8 cellular contexts compared by ENCODE assay signal in the genomic region with DNA sequence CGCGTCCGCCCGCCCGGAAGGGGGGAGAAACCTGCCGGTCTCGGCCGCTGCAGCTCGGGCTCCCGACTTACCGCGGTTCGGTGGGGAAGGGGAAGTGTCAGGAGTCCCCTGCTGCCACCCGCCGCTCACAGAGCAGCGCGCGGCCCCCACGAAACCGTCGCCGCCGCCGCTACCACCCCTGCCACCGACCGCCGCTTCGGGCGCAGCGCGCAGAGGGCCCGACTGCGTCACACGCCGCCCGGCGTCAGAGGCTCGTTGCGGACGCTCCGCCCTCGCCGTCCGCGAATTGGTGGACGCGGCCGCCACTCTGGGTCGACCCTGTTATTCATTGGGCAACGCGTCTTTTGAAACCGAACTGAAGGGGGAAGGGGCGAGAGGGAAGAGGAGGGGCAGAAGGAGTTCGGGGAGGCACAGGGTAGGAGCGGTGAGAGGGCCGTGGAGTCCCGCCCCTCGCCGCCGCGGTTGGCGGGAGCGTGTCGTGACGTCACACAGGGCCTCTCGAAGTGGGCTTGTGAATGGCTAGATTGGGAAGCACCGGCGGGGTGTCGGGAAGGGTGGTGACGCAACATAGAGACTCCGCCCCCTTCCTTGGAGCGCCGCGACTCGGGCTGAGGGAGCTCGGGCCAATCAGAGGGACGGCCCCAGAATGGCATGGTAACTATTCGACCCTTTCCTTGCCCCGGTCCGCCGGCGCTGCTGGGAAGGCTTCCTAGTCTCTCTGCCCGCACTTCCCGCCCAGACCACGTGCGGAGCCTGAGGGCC. TPM values are rescaled to one million over a fixed set of nuclear protein-coding genes. Genes with fewer than 3 reads are reported as not detected.
DNase-seq lines count a peak whose midpoint lies in the region; ATAC-seq, FAIRE-seq and TF ChIP-seq lines count a peak whose summit lies in the region.

A gene (minus strand): TSS at position 226 of the 762 bp plus-strand sequence. CDS start 15,437 bp downstream, outside the sequence.

- peak within 1 kb of the TSS; percentile 88 for H4K8ac ChIP-seq in trophoblast cell (ENCODE audit: low read depth, low read length)

- peak within 1 kb of the TSS; percentile 98 for H3K9ac ChIP-seq in trophoblast cell (ENCODE audit: low read length)

- peaks cover 10% of the 10 kb centered on the region for H3K79me1 ChIP-seq in trophoblast cell (ENCODE audit: low read length)

- H3K36me3 ChIP-seq in adrenal gland (replicated peaks in 1 of 2) = peaks cover 0 to 13% of the 10 kb centered on the region in 2 donors
- peaks cover 15 to 16% of the 10 kb centered on the region in 2 experiments for H3K36me3 ChIP-seq in trophoblast cell (ENCODE audit: control insufficient read depth in 1 of 2, insufficient read depth in 2 of 2, low read length in 2 of 2)
- H3K36me3 ChIP-seq in transverse colon = peaks cover 0 to 16% (median 5%) of the 10 kb centered on the region in 4 donors

- TF ChIP-seq POLR2A in GM12892 (IDR thresholded peaks at IDR 0.05; ENCODE audit: low read depth, low read length) (peak; percentile 84; the same call in 1 of the 2 replicates), adrenal gland (IDR thresholded peaks at IDR 0.05) (peak; percentile 97 to 99), transverse colon (IDR thresholded peaks at IDR 0.05) (peak; percentile 98)

- peak within 1 kb of the TSS; percentile 34 for H2BK12ac ChIP-seq in trophoblast cell (ENCODE audit: low read length)

- peak within 1 kb of the TSS; percentile 62 for H3K4me2 ChIP-seq in trophoblast cell (ENCODE audit: low read length)

- TF ChIP-seq CTCF in adrenal gland (IDR thresholded peaks at IDR 0.05) = peak in 2 of 6 experiments; percentile 9 to 21
- TF ChIP-seq CTCF in transverse colon (IDR thresholded peaks at IDR 0.05) = peak in 1 of 5 experiments; percentile 46

- H3K18ac ChIP-seq in trophoblast cell (ENCODE audit: low read length) = peak within 1 kb of the TSS; percentile 85

- DNase-seq in GM12892 (ENCODE audit: insufficient read length) (peak; percentile 97), NCI-H146 (lab: John Stamatoyannopoulos, UW) (peak; percentile 100), T-helper 1 cell (peak; percentile 99 to 100 (median 100)), adrenal gland (peak; percentile 99 to 100 (median 100)), cardiac septum (ENCODE audit: low spot score) (peak; percentile 100), trophoblast cell (peak; percentile 100), transverse colon (peak; percentile 100)

- TF ChIP-seq EP300 in transverse colon (IDR thresholded peaks at IDR 0.05; ENCODE audit: low read depth) = peak; percentile 47

- peak within 1 kb of the TSS; percentile 75 for H2BK5ac ChIP-seq in trophoblast cell (ENCODE audit: low read depth, low read length, poor library complexity)

- peak; percentile 100 for FAIRE-seq in GM12892 (lab: Jason Lieb, UNC)

- H4K91ac ChIP-seq in trophoblast cell (ENCODE audit: low read depth, low read length) = peak within 1 kb of the TSS; percentile 83

- no peaks in the 10 kb centered on the region for H3K9me3 ChIP-seq in adrenal gland (replicated peaks in 1 of 3)
- no peaks in the 10 kb centered on the region for H3K9me3 ChIP-seq in trophoblast cell (ENCODE audit: insufficient read depth, low read depth, low read length)
- H3K9me3 ChIP-seq in transverse colon = no peaks in the 10 kb centered on the region

- H3K4ac ChIP-seq in trophoblast cell (ENCODE audit: low read depth, low read length) = peak within 1 kb of the TSS; percentile 99

- H3K79me2 ChIP-seq in trophoblast cell (ENCODE audit: control insufficient read depth, insufficient read depth, low read length, poor library complexity) = peaks cover 14% of the 10 kb centered on the region

- H3K4me3 ChIP-seq in adrenal gland (peak within 1 kb of the TSS; percentile 17 to 86 (median 56)), trophoblast cell (ENCODE audit: low read depth, low read length) (peak within 1 kb of the TSS; percentile 95), transverse colon (peak within 1 kb of the TSS; percentile 87 to 98 (median 94))

- 0 to 1% (median 0%) methylated on average over 10 to 86 of the region's 86 CpGs for WGBS in adrenal gland, 4 donors
- WGBS in trophoblast cell (ENCODE audit: extremely low coverage, insufficient coverage, insufficient read length) = no CpG with 5 or more reads among the region's 86 CpGs
- 0 to 2% methylated on average over 9 to 58 of the region's 86 CpGs for WGBS in transverse colon (ENCODE audit: low coverage in 1 of 2), 2 donors

- no peak within 1 kb of the TSS for H3K23ac ChIP-seq in trophoblast cell (ENCODE audit: low read length)

- peak within 1 kb of the TSS; percentile 84 for H2AFZ ChIP-seq in trophoblast cell (ENCODE audit: insufficient read depth, low read length, poor library complexity)

- intact Hi-C loops in adrenal gland (cut with DNase I) = no loop called here
- intact Hi-C loops in cardiac septum (cut with DNase I) = loop anchor here (1.0 kb wide), 1 partner anchor 44 kb away; no protein-coding TSS in a partner anchor
- intact Hi-C loops in transverse colon (cut with DNase I; ENCODE audit: low total_unique reads) = no loop called here

- H3K4me1 ChIP-seq in adrenal gland (replicated peaks in 1 of 2) (peaks cover 18 to 23% of the 10 kb centered on the region in 2 donors), trophoblast cell (ENCODE audit: control insufficient read depth in 1 of 2, insufficient read depth in 2 of 2, low read length in 2 of 2) (peaks cover 0 to 2% of the 10 kb centered on the region in 2 experiments), transverse colon (peaks cover 9 to 33% (median 22%) of the 10 kb centered on the region in 4 donors)

- peak; percentile 89 for ATAC-seq in HG02852 (IDR thresholded peaks at IDR 0.05; ENCODE audit: unreplicated experiment)

- peak within 1 kb of the TSS; percentile 82 for H4K12ac ChIP-seq in trophoblast cell (ENCODE audit: low read depth, low read length)

- H3K27ac ChIP-seq in adrenal gland = peak within 1 kb of the TSS; percentile 87 to 98 (median 93)
- H3K27ac ChIP-seq in trophoblast cell (ENCODE audit: low read depth, low read length) = peak within 1 kb of the TSS; percentile 86
- H3K27ac ChIP-seq in transverse colon = peak within 1 kb of the TSS; percentile 92 to 98 (median 97)

- H2BK120ac ChIP-seq in trophoblast cell (ENCODE audit: insufficient read depth, low read length, poor library complexity) = peak within 1 kb of the TSS; percentile 65

- H3K27me3 ChIP-seq in adrenal gland (no peaks in the 10 kb centered on the region), trophoblast cell (ENCODE audit: insufficient read depth, low read length) (no peaks in the 10 kb centered on the region), transverse colon (no peaks in the 10 kb centered on the region)

- H3K14ac ChIP-seq in trophoblast cell (ENCODE audit: low read length) = peak within 1 kb of the TSS; percentile 84

- peak within 1 kb of the TSS; percentile 81 for H2AK5ac ChIP-seq in trophoblast cell (ENCODE audit: low read length)

- in situ Hi-C loops in transverse colon (cut with MboI; ENCODE audit: low pct_ligation_motif_present in 1 of 4, low pct_unique_long_range_greater_than_20kb in 1 of 4, low sequenced_read_pairs in 3 of 4) = no loop called here

RNA-seq across cellular contexts. Expression of the gene that starts here (rescaled TPM):
- 40.5 TPM for polyA plus RNA-seq in GM12892 (2012; ENCODE audit: missing spikeins)
- total RNA-seq in adrenal gland (100 to 1,000 TPM in 2 of 8 donors, 10 to 100 TPM in 6; 49.7 to 226 (median 56.9) TPM), cardiac septum (49.6 TPM), transverse colon (100 to 1,000 TPM in 1 of 4 donors, 10 to 100 TPM in 3; 37.0 to 103 (median 72.4) TPM)
- 10 to 100 TPM; 14.6 to 58.9 (median 28.5) TPM for polyA plus RNA-seq in adrenal gland
- 75.8 and 77.4 TPM in 2 replicates for polyA plus RNA-seq in trophoblast cell (2013)

Comparison
In these comparisons a context has a peak if more than half of its experiments do, and no peak if none do; other contexts are left out.
1. Peak in every context shown above with its lines: DNase-seq, ATAC-seq, H3K4me3 ChIP-seq and H3K27ac ChIP-seq.